In genomic region chr5:174386846-174387245, GRCh38 we compare ENCODE assay signal across 20 cellular contexts.
A peak's percentile ranks its signal among the peaks of the same experiment; 100 is the strongest.
DNase-seq lines count a peak whose midpoint lies in the region; ATAC-seq and TF ChIP-seq lines count a peak whose summit lies in the region.
"Had no signal": no experiment of that assay in that cellular context is flagged by ENCODE, and none has a peak within 500 bp of the region (broad histone marks: within the 10 kb centered on the region; RNA-seq: fewer than 3 reads in every experiment).

No MANE protein-coding gene starts in this region.

- WGBS in mesenchymal stem cell, result 75% methylated on average over 2 of the region's 2 CpGs
- whole genome bisulfite sequencing in aorta, 2 donors, result 48 to 65% methylated on average over 2 of the region's 2 CpGs

- H2BK120ac ChIP-seq in mesenchymal stem cell (ENCODE audit: low read depth, low read length), result no peak overlapping the region

- DNase-seq in mesenchymal stem cell (no peak), aorta (no peak), NCI-H2081 (lab: John Stamatoyannopoulos, UW) (no peak), HuH-7.5 (ENCODE audit: low spot score) (no peak), NCI-H1105 (lab: John Stamatoyannopoulos, UW) (no peak)
- DNase-seq: 8988T; CD4-positive, CD25-positive, alpha-beta regulatory T cell; CD8-positive, alpha-beta memory T cell; COR-L47; DMS 273 treated with DMSO at 0.1 percent for 48 hours; DMS53; DND-41; H7 had no signal

- H3K23ac ChIP-seq in mesenchymal stem cell (ENCODE audit: low read length in 2 of 2), result no peak overlapping the region

- H3K27me3 ChIP-seq in mesenchymal stem cell (ENCODE audit: control insufficient read depth in 1 of 2, insufficient read depth in 1 of 2, low read length in 2 of 2) (peaks cover 0 to 13% of the 10 kb centered on the region in 2 experiments), aorta (ENCODE audit: control insufficient read depth in 1 of 2, insufficient read depth in 2 of 2, low read length in 1 of 2) (no peaks in the 10 kb centered on the region)
- H3K27me3 ChIP-seq: BLaER1 treated with 17β-estradiol and CSF1 and Interleukin-3, amounts not matched to agents 10 nM and 100 nM had no signal

- H3K4ac ChIP-seq in mesenchymal stem cell (ENCODE audit: low read depth in 1 of 2, low read length in 2 of 2), result peak overlapping the region in 1 of 2 experiments; percentile 51

- H3K4me3 ChIP-seq in HEK293 (ENCODE audit: low read depth, low read length) (no peak overlapping the region), mesenchymal stem cell (ENCODE audit: insufficient read depth in 1 of 2, low read depth in 1 of 2, low read length in 2 of 2) (no peak overlapping the region), aorta (ENCODE audit: low read length in 2 of 2) (no peak overlapping the region)
- H3K4me3 ChIP-seq: BLaER1 treated with 17β-estradiol and CSF1 and Interleukin-3, amounts not matched to agents 10 nM and 100 nM; GM23338 had no signal

- no peak overlapping the region for H2AK5ac ChIP-seq in mesenchymal stem cell (ENCODE audit: low read length, severe bottlenecking)

- H2BK5ac ChIP-seq in mesenchymal stem cell (ENCODE audit: low read depth, low read length, poor library complexity, severe bottlenecking), result no peak overlapping the region

- H3K4me1 ChIP-seq in HEK293 (ENCODE audit: control insufficient read depth, insufficient read depth, low read length) (peaks cover 21% of the 10 kb centered on the region), mesenchymal stem cell (ENCODE audit: control insufficient read depth, insufficient read depth, low read depth, low read length) (no peaks in the 10 kb centered on the region), aorta (ENCODE audit: control insufficient read depth in 1 of 2, insufficient read depth in 2 of 2, low read length in 2 of 2) (no peaks in the 10 kb centered on the region)

- H4K91ac ChIP-seq in mesenchymal stem cell (ENCODE audit: low read length), result no peak overlapping the region

- H3K4me2 ChIP-seq in mesenchymal stem cell (ENCODE audit: low read length, poor library complexity, severe bottlenecking), result no peak overlapping the region
- H3K4me2 ChIP-seq: BLaER1 treated with 17β-estradiol and CSF1 and Interleukin-3, amounts not matched to agents 10 nM and 100 nM; GM23338; KMS-11 had no signal

- H3K14ac ChIP-seq in mesenchymal stem cell (ENCODE audit: low read length in 2 of 2), result peak overlapping the region in 1 of 2 experiments; percentile 28

- H3K9me3 ChIP-seq in HEK293 (ENCODE audit: control insufficient read depth, insufficient read depth, low read depth, low read length) (no peaks in the 10 kb centered on the region), mesenchymal stem cell (ENCODE audit: control insufficient read depth, low read length) (no peaks in the 10 kb centered on the region), aorta (ENCODE audit: control insufficient read depth, low read length) (no peaks in the 10 kb centered on the region)

- CTCF ChIA-PET in HEK293 (lab: Yijun Ruan, JAX), result interaction anchor here (1.1 kb wide), 1 partner anchor 60 kb away, joined by 4 read pairs; no protein-coding TSS in a partner anchor

- POLR2A ChIA-PET in HEK293 (lab: Yijun Ruan, JAX), result no interaction called here

- H3K36me3 ChIP-seq in HEK293 (ENCODE audit: control insufficient read depth in 2 of 2, insufficient read depth in 1 of 2, low read length in 2 of 2), result no peaks in the 10 kb centered on the region
- no peaks in the 10 kb centered on the region for H3K36me3 ChIP-seq in mesenchymal stem cell (ENCODE audit: control insufficient read depth in 1 of 2, insufficient read depth in 2 of 2, low read depth in 1 of 2, low read length in 2 of 2)
- no peaks in the 10 kb centered on the region for H3K36me3 ChIP-seq in aorta (ENCODE audit: control insufficient read depth in 1 of 2, insufficient read depth in 2 of 2, low read length in 1 of 2)
- H3K36me3 ChIP-seq: BLaER1 treated with 17β-estradiol and CSF1 and Interleukin-3, amounts not matched to agents 10 nM and 100 nM had no signal

- peak overlapping the region; percentile 26 for H2BK15ac ChIP-seq in mesenchymal stem cell (ENCODE audit: low read depth, poor library complexity, severe bottlenecking)

- H2BK12ac ChIP-seq in mesenchymal stem cell (ENCODE audit: low read length in 2 of 2), result peak overlapping the region in 1 of 2 experiments; percentile 52

- intact Hi-C loops in aorta (cut with DNase I), result no loop called here

- H4K8ac ChIP-seq in mesenchymal stem cell (ENCODE audit: low read length), result no peak overlapping the region

- peak overlapping the region; percentile 24 to 34 for H3K18ac ChIP-seq in mesenchymal stem cell (ENCODE audit: low read depth in 1 of 2, low read length in 2 of 2)

- H2AFZ ChIP-seq in mesenchymal stem cell (ENCODE audit: low read depth, low read length), result peak overlapping the region; percentile 11
- H2AFZ ChIP-seq: GM23338 had no signal

- H3K27ac ChIP-seq in C4-2B, result 0 out of 2 replicates have a peak overlapping the region, but pooled peaks have one; percentile 9
- H3K27ac ChIP-seq in HEK293 (ENCODE audit: extremely low read depth, low read depth, low read length), result peak overlapping the region; percentile 20; the same call in 1 of the 2 replicates
- no peak overlapping the region for H3K27ac ChIP-seq in mesenchymal stem cell (ENCODE audit: low read length, poor library complexity, severe bottlenecking)
- H3K27ac ChIP-seq in aorta (ENCODE audit: low read depth in 1 of 2, low read length in 2 of 2), result no peak overlapping the region
- H3K27ac ChIP-seq: BLaER1 treated with 17β-estradiol and CSF1 and Interleukin-3, amounts not matched to agents 10 nM and 100 nM; KMS-11 had no signal

- peak; percentile 22 for ATAC-seq in aorta (ENCODE audit: low FRiP score)
- ATAC-seq: GM23338, HCT116, HepG2 had no signal

- H3K79me1 ChIP-seq in mesenchymal stem cell (replicated peaks; ENCODE audit: low read length, poor library complexity, severe bottlenecking), result no peaks in the 10 kb centered on the region

- peak overlapping the region; percentile 51 for H3K9ac ChIP-seq in mesenchymal stem cell (ENCODE audit: low read length)
- H3K9ac ChIP-seq: BLaER1 treated with 17β-estradiol and CSF1 and Interleukin-3, amounts not matched to agents 10 nM and 100 nM; KMS-11 had no signal

- no peak for TF ChIP-seq CTCF in C4-2B (conservative IDR thresholded peaks at IDR 0.05)
- TF ChIP-seq CTCF in HEK293 (tag by site-specific recombination; IDR thresholded peaks at IDR 0.05), result no peak

TF ChIP-seq in HEK293, 187 proteins besides CTCF, POLR2A, EP300 and RAD21:
- TF ChIP-seq ZNF133 (tag by site-specific recombination; IDR thresholded peaks at IDR 0.05) (no peak), BCL11A (tag by site-specific recombination; IDR thresholded peaks at IDR 0.05; ENCODE audit: low read depth) (no peak), ZNF707 (tag by site-specific recombination; IDR thresholded peaks at IDR 0.05) (no peak), ZNF2 (tag by site-specific recombination; IDR thresholded peaks at IDR 0.05) (no peak), INSM2 (tag by site-specific recombination; IDR thresholded peaks at IDR 0.05) (no peak), ZNF544 (tag by site-specific recombination; IDR thresholded peaks at IDR 0.05) (no peak), ZNF423 (tag by site-specific recombination; IDR thresholded peaks at IDR 0.05) (0 out of 2 replicates have a peak, but pooled peaks have one; percentile 9), ZNF140 (tag by site-specific recombination; IDR thresholded peaks at IDR 0.05) (no peak), ZNF416 (tag by site-specific recombination; IDR thresholded peaks at IDR 0.05) (no peak), ZNF600 (tag by site-specific recombination; IDR thresholded peaks at IDR 0.05) (no peak), SETDB1 (IDR thresholded peaks at IDR 0.05; ENCODE audit: insufficient read length, low read length) (no peak), GLIS1 (tag by site-specific recombination; IDR thresholded peaks at IDR 0.05) (peak; percentile 42; the same call in 1 of the 2 replicates), PRDM4 (tag by site-specific recombination; IDR thresholded peaks at IDR 0.05) (no peak), ZNF214 (tag by site-specific recombination; IDR thresholded peaks at IDR 0.05; ENCODE audit: borderline replicate concordance) (no peak)

Comparison
In these comparisons a context has a peak if more than half of its experiments do, and no peak if none do; other contexts are left out.
1. H3K27ac ChIP-seq: peak in C4-2B (single experiment) and HEK293 (single experiment); none in mesenchymal stem cell (single experiment) and aorta (0 of 2).